In the genomic region with DNA sequence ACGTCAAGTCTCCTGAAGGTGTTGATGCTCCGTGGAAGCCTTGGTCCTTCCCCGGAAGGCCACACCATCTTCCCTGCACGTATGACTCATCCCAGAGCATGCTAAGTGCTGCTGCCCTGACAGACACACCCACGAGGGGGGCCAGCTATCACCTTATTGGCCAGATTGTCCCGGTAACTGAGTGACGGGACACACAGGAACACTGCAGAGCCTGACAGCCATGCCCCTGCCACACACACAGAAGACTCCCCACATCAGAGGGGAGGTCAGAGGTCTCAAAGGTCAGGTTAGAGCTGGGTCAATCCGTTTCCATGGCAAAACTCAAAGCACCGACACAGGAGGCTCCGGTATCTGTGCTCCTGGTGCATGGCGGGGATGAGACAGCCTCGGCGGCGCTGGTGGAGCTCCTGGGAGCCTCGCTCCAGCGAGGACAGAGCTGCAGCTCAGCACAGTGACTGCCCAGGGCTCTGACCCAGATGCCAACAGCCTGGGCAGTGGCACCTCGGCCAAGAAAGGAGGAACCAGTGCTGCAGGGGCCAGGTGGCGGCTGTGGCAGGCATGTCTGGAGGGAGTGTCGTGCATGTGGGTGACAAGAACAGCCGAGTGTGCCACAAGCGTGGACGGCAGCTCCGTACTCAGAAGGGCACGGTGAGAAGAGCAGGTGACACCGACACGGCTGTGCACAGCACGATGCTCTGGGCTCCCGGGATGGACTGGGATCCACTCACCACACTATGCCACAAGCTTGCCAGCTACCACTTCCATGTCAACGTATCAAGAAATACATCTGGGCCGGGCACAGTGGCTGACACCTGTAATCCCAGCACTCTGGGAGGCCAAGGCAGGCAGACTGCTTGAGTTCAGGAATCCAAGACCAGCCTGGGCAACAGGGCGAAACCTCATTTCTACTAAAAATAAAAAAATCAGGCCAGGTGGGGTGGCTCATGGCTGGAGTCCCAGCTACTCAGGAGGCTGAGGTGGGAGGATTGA, we compare ENCODE assay signal across 9 cellular contexts. TPM values are rescaled to one million over a fixed set of nuclear protein-coding genes. Genes with fewer than 3 reads are reported as not detected.
DNase-seq lines count a peak whose midpoint lies in the region; ATAC-seq and TF ChIP-seq lines count a peak whose summit lies in the region.
"Had no signal": no experiment of that assay in that cellular context is flagged by ENCODE, and none has a peak within 500 bp of the region (broad histone marks: within the 10 kb centered on the region; RNA-seq: fewer than 3 reads in every experiment).

No MANE protein-coding gene starts in this region.

- H3K27me3 ChIP-seq in brain microvascular endothelial cell (replicated peaks) (no peaks in the 10 kb centered on the region), tibial nerve (no peaks in the 10 kb centered on the region)

- peak overlapping the region; percentile 33 for H3K27ac ChIP-seq in brain microvascular endothelial cell
- H3K27ac ChIP-seq in tibial nerve = no peak overlapping the region

- TF ChIP-seq CTCF in HFFc6 (IDR thresholded peaks at IDR 0.05) = no peak
- TF ChIP-seq CTCF in brain microvascular endothelial cell (IDR thresholded peaks at IDR 0.05; ENCODE audit: low read depth, low read length, missing control alignments) = no peak
- TF ChIP-seq CTCF in tibial nerve (IDR thresholded peaks at IDR 0.05) = no peak

- H3K4me3 Mint-ChIP-seq in HFFc6 = peak overlapping the region; percentile 36; the same call in 1 of the 2 replicates
- no peak overlapping the region for H3K4me3 Mint-ChIP-seq in stimulated activated memory B cell treated with anti-CD40 and anti-IgM and Interleukin-4, amounts not matched to agents 10 μg/mL and 1 μg/mL and 100 μg/mL, for 72 hours
- H3K4me3 Mint-ChIP-seq: activated B cell treated with CpG ODN at 0.5 μM for 24 hours had no signal

- H3K27ac Mint-ChIP-seq in HFFc6 = peak overlapping the region; percentile 89
- H3K27ac Mint-ChIP-seq in stimulated activated memory B cell treated with anti-CD40 and anti-IgM and Interleukin-4, amounts not matched to agents 10 μg/mL and 1 μg/mL and 100 μg/mL, for 72 hours = no peak overlapping the region
- H3K27ac Mint-ChIP-seq: activated B cell treated with CpG ODN at 0.5 μM for 24 hours had no signal

- no peak for TF ChIP-seq POLR2A in tibial nerve (IDR thresholded peaks at IDR 0.05)

- H3K9me3 Mint-ChIP-seq in HFFc6 = no peaks in the 10 kb centered on the region
- no peaks in the 10 kb centered on the region for H3K9me3 Mint-ChIP-seq in stimulated activated memory B cell treated with anti-CD40 and anti-IgM and Interleukin-4, amounts not matched to agents 10 μg/mL and 1 μg/mL and 100 μg/mL, for 72 hours
- H3K9me3 Mint-ChIP-seq: activated B cell treated with CpG ODN at 0.5 μM for 24 hours had no signal

- H3K36me3 Mint-ChIP-seq in HFFc6 (ENCODE audit: low read depth) = peaks cover 5% of the 10 kb centered on the region; the same call in 1 of the 2 replicates
- H3K36me3 Mint-ChIP-seq in stimulated activated memory B cell treated with anti-CD40 and anti-IgM and Interleukin-4, amounts not matched to agents 10 μg/mL and 1 μg/mL and 100 μg/mL, for 72 hours = no peaks in the 10 kb centered on the region

- no peak overlapping the region for H3K4me3 ChIP-seq in brain microvascular endothelial cell (ENCODE audit: low read depth, low read length)
- no peak overlapping the region for H3K4me3 ChIP-seq in tibial nerve

- DNase-seq in A172 (ENCODE audit: low spot score) = peak; percentile 80
- peak; percentile 82 for DNase-seq in HFFc6
- peak; percentile 86 for DNase-seq in brain microvascular endothelial cell
- DNase-seq in left colon = no peak
- DNase-seq in tibial nerve (ENCODE audit: low spot score in 2 of 2) = no peak
- no peak for DNase-seq in SHP77 (lab: John Stamatoyannopoulos, UW)
- DNase-seq: activated B cell treated with CpG ODN at 0.5 μM for 24 hours had no signal

- H3K36me3 ChIP-seq in brain microvascular endothelial cell (replicated peaks) (peaks cover 16% of the 10 kb centered on the region), tibial nerve (peaks cover 0 to 24% (median 0%) of the 10 kb centered on the region in 3 donors)

- TF ChIP-seq EP300 in tibial nerve (IDR thresholded peaks at IDR 0.05) = no peak

- ATAC-seq in left colon (peak; percentile 42), HG02885 (IDR thresholded peaks at IDR 0.05; ENCODE audit: poor library complexity, unreplicated experiment) (no peak)
- no peak for ATAC-seq in stimulated activated memory B cell treated with anti-CD40 and anti-IgM and Interleukin-4, amounts not matched to agents 10 μg/mL and 1 μg/mL and 100 μg/mL, for 72 hours

- H3K9me3 ChIP-seq in tibial nerve = no peaks in the 10 kb centered on the region

- WGBS in tibial nerve, 2 donors = 66 to 70% methylated on average over 24 to 30 of the region's 31 CpGs

- intact Hi-C loops in left colon (cut with DNase I, micrococcal nuclease) = no loop called here

- in situ Hi-C loops in brain microvascular endothelial cell (cut with HindIII; ENCODE audit: low pct_ligation_motif_present, low sequenced_read_pairs) = no loop called here

- H3K4me1 ChIP-seq in tibial nerve = peaks cover 0 to 37% (median 4%) of the 10 kb centered on the region in 4 donors

- no peaks in the 10 kb centered on the region; the same call in 1 of the 2 replicates for H3K27me3 Mint-ChIP-seq in HFFc6 (ENCODE audit: insufficient read depth)
- H3K27me3 Mint-ChIP-seq in stimulated activated memory B cell treated with anti-CD40 and anti-IgM and Interleukin-4, amounts not matched to agents 10 μg/mL and 1 μg/mL and 100 μg/mL, for 72 hours = no peaks in the 10 kb centered on the region
- H3K27me3 Mint-ChIP-seq: activated B cell treated with CpG ODN at 0.5 μM for 24 hours had no signal

- peaks cover 24% of the 10 kb centered on the region for H3K4me1 Mint-ChIP-seq in HFFc6 (ENCODE audit: low read depth)
- H3K4me1 Mint-ChIP-seq in stimulated activated memory B cell treated with anti-CD40 and anti-IgM and Interleukin-4, amounts not matched to agents 10 μg/mL and 1 μg/mL and 100 μg/mL, for 72 hours = peaks cover 17% of the 10 kb centered on the region

RNA-seq across cellular contexts. Expression of a gene that starts 14.8 kb away (rescaled TPM):
- total RNA-seq in A172 (2014; rRNA removed; shearing (Covaris generic)) = not detected in 2 replicates
- total RNA-seq in HFFc6 (2021; fragmentation: NEBNext Ultra II Directional; extraction: Animal tissue kit (Norgen Biotek cat#: 25700)) = 1 to 10 TPM; 2.8 to 5.1 (median 4.1) TPM
- 1 to 10 TPM in 1 of 2 donors, under 1 TPM in 1; 0.67 to 2.6 TPM for total RNA-seq in left colon
- 10 to 100 TPM in 1 of 4 donors, 1 to 10 TPM in 2, not detected in 1; 4.0 to 27.3 (median 5.1) TPM for total RNA-seq in tibial nerve

RNA-seq across cellular contexts. Expression of a gene that starts 19.4 kb away (rescaled TPM):
- 49.7 and 56.2 TPM in 2 replicates for total RNA-seq in A172 (2014; rRNA removed; shearing (Covaris generic))
- 100 to 1,000 TPM; 132 to 156 (median 137) TPM for total RNA-seq in HFFc6 (2021; fragmentation: NEBNext Ultra II Directional; extraction: Animal tissue kit (Norgen Biotek cat#: 25700))
- total RNA-seq in left colon (100 to 1,000 TPM; 118 to 130 TPM), tibial nerve (100 to 1,000 TPM; 129 to 161 (median 146) TPM)

RNA-seq across cellular contexts. Expression of a gene that starts 43.3 kb away (rescaled TPM):
- total RNA-seq in A172 (2014; rRNA removed; shearing (Covaris generic)) = 16.4 and 19.2 TPM in 2 replicates
- total RNA-seq in HFFc6 (2021; fragmentation: NEBNext Ultra II Directional; extraction: Animal tissue kit (Norgen Biotek cat#: 25700)) = 10 to 100 TPM; 48.7 to 61.5 (median 54.0) TPM
- total RNA-seq in left colon (10 to 100 TPM; 20.7 to 29.6 TPM), tibial nerve (10 to 100 TPM; 19.6 to 47.4 (median 27.0) TPM)

RNA-seq across cellular contexts. Expression of a gene that starts 44.7 kb away (rescaled TPM):
- not detected in 2 replicates for total RNA-seq in A172 (2014; rRNA removed; shearing (Covaris generic))
- total RNA-seq in HFFc6 (2021; fragmentation: NEBNext Ultra II Directional; extraction: Animal tissue kit (Norgen Biotek cat#: 25700)) = 1 to 10 TPM; 1.6 to 4.0 (median 2.0) TPM
- total RNA-seq in left colon (1 to 10 TPM; 3.1 to 3.3 TPM), tibial nerve (1 to 10 TPM; 1.4 to 3.0 (median 2.0) TPM)

Comparison
In these comparisons a context has a peak if more than half of its experiments do, and no peak if none do; other contexts are left out.
1. DNase-seq: peak in A172 (single experiment), HFFc6 (single experiment) and brain microvascular endothelial cell (single experiment); none in left colon (0 of 2), tibial nerve (0 of 2) and SHP77 (0 of 2).